In the genomic region with DNA sequence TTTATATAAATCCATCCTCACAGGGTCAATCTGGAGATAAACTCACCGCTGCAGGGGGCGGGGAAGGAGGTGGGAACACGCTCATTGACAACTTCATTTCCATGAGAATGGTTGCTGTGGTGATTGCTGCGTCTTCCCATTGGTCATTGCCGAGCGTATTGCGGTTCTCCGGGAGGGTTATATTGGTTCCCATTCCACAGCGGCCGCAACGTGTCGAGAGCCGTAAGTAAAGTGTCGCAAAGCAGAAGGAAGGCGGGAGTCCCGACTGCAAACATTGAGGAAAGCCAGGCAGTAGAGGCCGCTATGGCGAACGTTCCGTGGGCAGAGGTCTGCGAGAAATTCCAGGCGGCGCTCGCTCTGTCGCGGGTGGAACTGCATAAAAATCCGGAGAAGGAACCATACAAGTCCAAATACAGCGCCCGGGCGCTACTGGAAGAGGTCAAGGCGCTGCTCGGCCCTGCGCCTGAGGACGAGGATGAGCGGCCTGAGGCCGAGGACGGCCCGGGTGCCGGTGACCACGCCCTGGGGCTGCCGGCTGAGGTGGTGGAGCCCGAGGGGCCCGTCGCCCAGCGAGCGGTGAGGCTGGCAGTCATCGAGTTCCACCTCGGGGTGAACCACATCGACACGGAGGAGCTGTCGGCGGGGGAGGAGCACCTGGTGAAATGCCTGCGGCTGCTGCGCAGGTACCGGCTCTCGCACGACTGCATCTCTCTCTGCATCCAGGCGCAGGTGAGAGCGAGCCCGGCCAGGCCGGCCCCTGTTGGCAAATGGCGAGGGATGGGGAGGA, we compare ENCODE assay signal across 1 cellular context.
TF ChIP-seq lines count a peak whose summit lies in the region.

TSS of gene KIFBP (plus strand) at position 274 of the 787 bp plus-strand sequence. CDS start at position 304, 30 bp downstream.

TF ChIP-seq in IMR-90, 13 proteins besides CTCF, POLR2A, EP300 and RAD21:
- 0 out of 2 replicates have a peak, but pooled peaks have one; percentile 6 for TF ChIP-seq USF2 (IDR thresholded peaks at IDR 0.05; ENCODE audit: low read depth, low read length)
- TF ChIP-seq NFE2L2 (IDR thresholded peaks at IDR 0.05; ENCODE audit: low read depth, low read length), result no peak
- no peak for TF ChIP-seq FOS (IDR thresholded peaks at IDR 0.05; ENCODE audit: low read depth, low read length)
- no peak for TF ChIP-seq CHD1 (IDR thresholded peaks at IDR 0.05; ENCODE audit: low read depth, low read length)
- peak; percentile 66 for TF ChIP-seq CEBPB (IDR thresholded peaks at IDR 0.05; ENCODE audit: low read depth, low read length)
- no peak for TF ChIP-seq MAZ (IDR thresholded peaks at IDR 0.05; ENCODE audit: borderline replicate concordance, low read depth, low read length)
- TF ChIP-seq, protein P1, sequence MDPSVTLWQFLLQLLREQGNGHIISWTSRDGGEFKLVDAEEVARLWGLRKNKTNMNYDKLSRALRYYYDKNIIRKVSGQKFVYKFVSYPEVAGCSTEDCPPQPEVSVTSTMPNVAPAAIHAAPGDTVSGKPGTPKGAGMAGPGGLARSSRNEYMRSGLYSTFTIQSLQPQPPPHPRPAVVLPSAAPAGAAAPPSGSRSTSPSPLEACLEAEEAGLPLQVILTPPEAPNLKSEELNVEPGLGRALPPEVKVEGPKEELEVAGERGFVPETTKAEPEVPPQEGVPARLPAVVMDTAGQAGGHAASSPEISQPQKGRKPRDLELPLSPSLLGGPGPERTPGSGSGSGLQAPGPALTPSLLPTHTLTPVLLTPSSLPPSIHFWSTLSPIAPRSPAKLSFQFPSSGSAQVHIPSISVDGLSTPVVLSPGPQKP (IDR thresholded peaks at IDR 0.05; ENCODE audit: borderline replicate concordance, low read depth, low read length), result no peak
- TF ChIP-seq RFX5 (IDR thresholded peaks at IDR 0.05; ENCODE audit: low read depth, low read length), result peak; percentile 17; the same call in 1 of the 2 replicates
- TF ChIP-seq RCOR1 (IDR thresholded peaks at IDR 0.05; ENCODE audit: insufficient replicate concordance, low read length), result no peak
- no peak for TF ChIP-seq BHLHE40 (IDR thresholded peaks at IDR 0.05; ENCODE audit: low read depth, low read length)
- TF ChIP-seq SMC3 (IDR thresholded peaks at IDR 0.05; ENCODE audit: low read depth, low read length), result peak; percentile 42
- TF ChIP-seq MXI1 (IDR thresholded peaks at IDR 0.05; ENCODE audit: borderline replicate concordance, low read depth, low read length), result peak; percentile 91
- TF ChIP-seq MAFK (IDR thresholded peaks at IDR 0.05; ENCODE audit: low read depth, low read length), result no peak
